28 cellular contexts compared by ENCODE assay signal in the genomic region with DNA sequence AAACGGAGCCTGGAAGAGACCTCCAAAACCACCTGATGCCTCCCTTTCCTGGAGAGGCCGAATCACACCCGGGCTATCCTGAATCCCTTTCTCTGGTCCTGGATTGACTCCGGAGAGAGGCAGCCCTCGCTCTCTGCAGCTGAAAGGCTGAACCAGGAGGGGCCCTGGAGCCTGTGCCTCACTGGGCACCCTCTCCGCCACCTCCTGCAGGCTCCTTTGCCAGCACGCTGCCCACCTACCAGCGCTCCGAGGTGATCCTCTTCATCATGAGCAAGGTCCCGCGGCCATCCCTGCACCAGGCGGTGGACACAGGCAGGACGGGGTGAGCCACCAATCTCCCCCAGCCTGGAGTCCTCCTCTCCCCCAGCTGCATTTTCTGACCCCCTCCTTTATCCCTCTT. TPM values are rescaled to one million over a fixed set of nuclear protein-coding genes. Genes with fewer than 3 reads are reported as not detected.
DNase-seq lines count a peak whose midpoint lies in the region; ATAC-seq and TF ChIP-seq lines count a peak whose summit lies in the region.
"Had no signal": no experiment of that assay in that cellular context is flagged by ENCODE, and none has a peak within 500 bp of the region (broad histone marks: within the 10 kb centered on the region; RNA-seq: fewer than 3 reads in every experiment).

No MANE protein-coding gene starts in this region.

- H3K4me3 Mint-ChIP-seq in naive B cell (peak overlapping the region in 5 of 8 donors; percentile 25 to 55 (median 45)), type B pancreatic cell (no peak overlapping the region)

- peaks cover 33 to 76% (median 63%) of the 10 kb centered on the region in 3 donors for H3K27me3 Mint-ChIP-seq in naive B cell
- no peaks in the 10 kb centered on the region for H3K27me3 Mint-ChIP-seq in type B pancreatic cell

- peaks cover 16 to 29% (median 23%) of the 10 kb centered on the region in 3 donors for H3K4me1 Mint-ChIP-seq in naive B cell
- peaks cover 10% of the 10 kb centered on the region for H3K4me1 Mint-ChIP-seq in type B pancreatic cell (ENCODE audit: unreplicated experiment)

- H3K9me3 Mint-ChIP-seq in naive B cell (no peaks in the 10 kb centered on the region), type B pancreatic cell (no peaks in the 10 kb centered on the region)
- H3K9me3 Mint-ChIP-seq: CD8-positive, alpha-beta T cell; IgD-negative memory B cell had no signal

- H3K27me3 ChIP-seq in HUES48 (ENCODE audit: control insufficient read depth, insufficient read depth, low read length) (peaks cover 27% of the 10 kb centered on the region), ectodermal cell (ENCODE audit: control insufficient read depth, insufficient read depth, low read length, poor library complexity, severe bottlenecking) (no peaks in the 10 kb centered on the region)

- H3K9ac ChIP-seq in HUES48 (ENCODE audit: low read depth, low read length): no peak overlapping the region
- H3K9ac ChIP-seq: KMS-11 had no signal

- H3K36me3 Mint-ChIP-seq in naive B cell (peaks cover 0 to 16% of the 10 kb centered on the region in 2 donors), type B pancreatic cell (peaks cover 4% of the 10 kb centered on the region)
- H3K36me3 Mint-ChIP-seq: CD8-positive, alpha-beta T cell; IgD-negative memory B cell had no signal

- H3K4me3 ChIP-seq in HUES48 (ENCODE audit: low read depth, low read length) (no peak overlapping the region), ectodermal cell (ENCODE audit: insufficient read depth, low read depth, low read length) (no peak overlapping the region)
- H3K4me3 ChIP-seq: A549, GM12878, SJSA1 had no signal

- H3K27ac ChIP-seq in HUES48 (ENCODE audit: low read depth, low read length) (peak overlapping the region; percentile 40), ectodermal cell (ENCODE audit: insufficient read depth, low read depth, low read length, poor library complexity, severe bottlenecking) (peak overlapping the region; percentile 4)
- H3K27ac ChIP-seq: A549, KMS-11, SJSA1 had no signal

- H3K9me3 ChIP-seq in HUES48 (ENCODE audit: control insufficient read depth, insufficient read depth, low read length) (no peaks in the 10 kb centered on the region), ectodermal cell (ENCODE audit: control insufficient read depth, low read length) (no peaks in the 10 kb centered on the region)
- H3K9me3 ChIP-seq: A549, SJSA1 had no signal

- DNase-seq in naive B cell: no peak
- no peak for DNase-seq in type B pancreatic cell (ENCODE audit: extremely low spot score, unreplicated experiment)
- DNase-seq in activated CD8-positive, alpha-beta memory T cell treated with anti-CD3 and anti-CD28 coated beads for 24 hours: no peak
- DNase-seq in AML-193 (lab: John Stamatoyannopoulos, UW): no peak
- DNase-seq: C1 segment of cervical spinal cord; CD8-positive, alpha-beta T cell; DMS 273 treated with DMSO at 0.1 percent for 48 hours; DMS79; EL; GDM1; MM.1S; NCI-H1417; NCI-H1694; NCI-H2029 treated with DMSO at 0.1 percent for 48 hours; NCI-H446 treated with DMSO at 0.1 percent for 48 hours; NCI-H526; NK-92 treated with Interleukin-12 subunit alpha and Interleukin-12 subunit beta, amount 100 ng/mL, for 24 hours; PC-3; Right ventricle myocardium superior; RPMI8226 had no signal

- H3K4me1 ChIP-seq in HUES48 (ENCODE audit: control insufficient read depth, insufficient read depth, low read length): peaks cover 3% of the 10 kb centered on the region; the same call in 1 of the 2 replicates
- peaks cover 16% of the 10 kb centered on the region for H3K4me1 ChIP-seq in ectodermal cell (ENCODE audit: control insufficient read depth, insufficient read depth, low read length)
- H3K4me1 ChIP-seq: SJSA1 had no signal

- 89 to 91% methylated on average over 13 of the region's 13 CpGs for WGBS in ectodermal cell, 2 experiments

- H3K36me3 ChIP-seq in HUES48 (ENCODE audit: control insufficient read depth, insufficient read depth, low read length) (0 out of 2 replicates have a peak, but pooled peaks cover 6% of the 10 kb centered on the region), ectodermal cell (ENCODE audit: control insufficient read depth, insufficient read depth, low read length) (peaks cover 14% of the 10 kb centered on the region)
- H3K36me3 ChIP-seq: SJSA1 had no signal

- H3K27ac Mint-ChIP-seq in naive B cell (no peak overlapping the region), type B pancreatic cell (peak overlapping the region; percentile 66)
- H3K27ac Mint-ChIP-seq: CD8-positive, alpha-beta T cell; IgD-negative memory B cell had no signal

- TF ChIP-seq CTCF in type B pancreatic cell (conservative IDR thresholded peaks at IDR 0.05): no peak

- no peak for ATAC-seq in naive B cell (ENCODE audit: low read depth in 2 of 2)
- no peak for ATAC-seq in GM19351 (IDR thresholded peaks at IDR 0.05; ENCODE audit: unreplicated experiment)
- ATAC-seq: A549; CD8-positive, alpha-beta T cell; GM12878; PC-3 had no signal

RNA-seq across cellular contexts. Expression of gene POMC, which starts 35.7 kb away (rescaled TPM):
- polyA plus RNA-seq in ectodermal cell (2013, experiment 1 of 4): 0.31 TPM
- not detected for polyA plus RNA-seq in ectodermal cell (2013, experiment 2 of 4)
- polyA plus RNA-seq in ectodermal cell (2013, experiment 3 of 4): 1.5 TPM
- polyA plus RNA-seq in ectodermal cell (2013, experiment 4 of 4): 0.81 TPM
- polyA plus RNA-seq in naive B cell (ENCODE audit: low read depth in 6 of 6): 10 to 100 TPM in 2 of 6 donors, 1 to 10 TPM in 4; 5.6 to 14.6 (median 7.5) TPM
- total RNA-seq in type B pancreatic cell (ENCODE audit: low replicate concordance): 0.87 and 1.5 TPM in 2 replicates
- total RNA-seq: PC-3, SJSA1 had no signal
- polyA plus RNA-seq: A549 had no signal
